In genomic region chr4:139557506-139558110, GRCh38 we compare ENCODE assay signal across 8 cellular contexts. TPM values are rescaled to one million over a fixed set of nuclear protein-coding genes. Genes with fewer than 3 reads are reported as not detected.
DNase-seq lines count a peak whose midpoint lies in the region; ATAC-seq, FAIRE-seq and TF ChIP-seq lines count a peak whose summit lies in the region.

No MANE protein-coding gene starts in this region.

- TF ChIP-seq EP300 in suprapubic skin (IDR thresholded peaks at IDR 0.05) = no peak

- H3K4me1 Mint-ChIP-seq in activated naive CD8-positive, alpha-beta T cell (ENCODE audit: low read depth) = peaks cover 33% of the 10 kb centered on the region

- no peaks in the 10 kb centered on the region for H3K36me3 Mint-ChIP-seq in activated naive CD8-positive, alpha-beta T cell

- no peak overlapping the region for H2AFZ ChIP-seq in keratinocyte (ENCODE audit: control insufficient read depth, low read length)

- H3K9me3 Mint-ChIP-seq in activated naive CD8-positive, alpha-beta T cell (ENCODE audit: low read depth) = no peaks in the 10 kb centered on the region

- ATAC-seq in activated CD4-positive, CD25-positive, alpha-beta regulatory T cell treated with anti-CD3 and anti-CD28 coated beads, Interleukin-2, amount 50 U/mL, for 24 hours = no peak

- H3K36me3 ChIP-seq in keratinocyte (ENCODE audit: control insufficient read depth in 2 of 2, extremely low read depth in 1 of 2, insufficient read depth in 2 of 2, low read length in 2 of 2) (no peaks in the 10 kb centered on the region), suprapubic skin (no peaks in the 10 kb centered on the region)

- TF ChIP-seq POLR2A in suprapubic skin (IDR thresholded peaks at IDR 0.05) = no peak

- H3K79me2 ChIP-seq in keratinocyte (ENCODE audit: control insufficient read depth, insufficient read depth, low read length) = peaks cover 22% of the 10 kb centered on the region

- WGBS in suprapubic skin = 32% methylated on average over 3 of the region's 3 CpGs

- no peaks in the 10 kb centered on the region for H4K20me1 ChIP-seq in keratinocyte (ENCODE audit: control insufficient read depth, extremely low read depth, insufficient read depth, low read length)

- H3K4me2 ChIP-seq in keratinocyte (ENCODE audit: control insufficient read depth, extremely low read depth, insufficient read depth, low read depth, low read length) = peak overlapping the region; percentile 95

- dilution Hi-C loops in keratinocyte (cut with MboI; ENCODE audit: extremely low pct_ligation_motif_present, low sequenced_read_pairs) = no loop called here

- H3K9me3 ChIP-seq in keratinocyte (ENCODE audit: control insufficient read depth, low read depth, low read length) (no peaks in the 10 kb centered on the region), suprapubic skin (no peaks in the 10 kb centered on the region)

- H3K4me1 ChIP-seq in keratinocyte (ENCODE audit: control insufficient read depth, extremely low read depth, insufficient read depth, low read length) = peaks cover 19% of the 10 kb centered on the region
- peaks cover 49% of the 10 kb centered on the region for H3K4me1 ChIP-seq in suprapubic skin

- peak overlapping the region; percentile 86 for H3K9ac ChIP-seq in keratinocyte (ENCODE audit: control insufficient read depth, extremely low read depth, insufficient read depth, low read length)

- DNase-seq in activated CD4-positive, alpha-beta T cell treated with anti-CD3 and anti-CD28 coated beads for 4 hours = peak; percentile 6 to 8
- DNase-seq in activated CD4-positive, alpha-beta T cell treated with anti-CD3 and anti-CD28 coated beads, Interleukin-2, amount 50 U/mL, for 4 hours = no peak
- DNase-seq in keratinocyte (ENCODE audit: low read depth, low spot score) (no peak), suprapubic skin (ENCODE audit: low spot score in 2 of 2) (no peak), caudate nucleus (lab: John Stamatoyannopoulos, UW) (no peak), NCI-H748 treated with DMSO at 0.1 percent for 48 hours (lab: John Stamatoyannopoulos, UW) (no peak)

- H3K4me3 ChIP-seq in keratinocyte (ENCODE audit: control insufficient read depth in 2 of 3, extremely low read depth in 1 of 3, insufficient read depth in 2 of 3, low read depth in 1 of 3, low read length in 3 of 3) (peak overlapping the region in 2 of 3 experiments; percentile 89 to 90), suprapubic skin (peak overlapping the region; percentile 91)

- peak overlapping the region; percentile 93 for H3K4me3 Mint-ChIP-seq in activated naive CD8-positive, alpha-beta T cell

- H3K27me3 ChIP-seq in keratinocyte (ENCODE audit: control insufficient read depth, extremely low read depth, insufficient read depth, low read length) (peaks cover 39% of the 10 kb centered on the region), suprapubic skin (no peaks in the 10 kb centered on the region)

- peaks cover 2% of the 10 kb centered on the region for H3K27me3 Mint-ChIP-seq in activated naive CD8-positive, alpha-beta T cell

- no peak for TF ChIP-seq CTCF in keratinocyte (optimal IDR thresholded peaks at IDR 0.05 in 1 of 3, IDR thresholded peaks at IDR 0.05 in 1 of 3, conservative IDR thresholded peaks at IDR 0.05 in 1 of 3; ENCODE audit: extremely low read depth in 1 of 3, insufficient read depth in 2 of 3, low read length in 3 of 3)
- no peak for TF ChIP-seq CTCF in suprapubic skin (IDR thresholded peaks at IDR 0.05)

- peak overlapping the region; percentile 50 for H3K27ac Mint-ChIP-seq in activated naive CD8-positive, alpha-beta T cell

- FAIRE-seq in keratinocyte (lab: Jason Lieb, UNC) = no peak

- peaks cover 4% of the 10 kb centered on the region for H3K9me1 ChIP-seq in keratinocyte (ENCODE audit: control insufficient read depth, extremely low read depth, insufficient read depth, low read length)

- H3K27ac ChIP-seq in keratinocyte (ENCODE audit: control insufficient read depth, insufficient read depth, low read length) (no peak overlapping the region), suprapubic skin (peak overlapping the region; percentile 99), caudate nucleus (ENCODE audit: low read depth, low read length) (no peak overlapping the region)

RNA-seq across cellular contexts. Expression of gene SETD7, which starts 1.6 kb away (rescaled TPM):
- polyA plus RNA-seq in keratinocyte = 14.2 to 18.8 TPM (median 15.8 TPM) in 3 replicates
- polyA plus RNA-seq in keratinocyte (2011; ENCODE audit: low read depth) = 18.6 TPM
- polyA plus RNA-seq in keratinocyte (2011; cell fraction: cytosol; rRNA removed) = 18.3 and 27.8 TPM in 2 replicates
- polyA plus RNA-seq in keratinocyte (2011; cell fraction: nucleus; rRNA removed) = 18.4 and 20.6 TPM in 2 replicates
- 24.4 TPM in 2 replicates for polyA plus RNA-seq in keratinocyte (2012; ENCODE audit: low replicate concordance)
- polyA minus RNA-seq in keratinocyte = 30.1 to 35.8 TPM (median 35.1 TPM) in 3 replicates
- 25.7 TPM for polyA minus RNA-seq in keratinocyte (2011; cell fraction: cytosol; rRNA and poly(A)+ RNA removed)
- 17.6 and 35.6 TPM in 2 replicates for polyA minus RNA-seq in keratinocyte (2011; cell fraction: nucleus; rRNA and poly(A)+ RNA removed)
- total RNA-seq in suprapubic skin = 10 to 100 TPM; 41.8 to 46.6 (median 43.9) TPM

Comparison
In these comparisons a context has a peak if more than half of its experiments do, and no peak if none do; other contexts are left out.
1. DNase-seq: peak in activated CD4-positive, alpha-beta T cell treated with anti-CD3 and anti-CD28 coated beads for 4 hours (2 of 2); none in activated CD4-positive, alpha-beta T cell treated with anti-CD3 and anti-CD28 coated beads, Interleukin-2, amount 50 U/mL, for 4 hours (0 of 2), keratinocyte (single experiment), suprapubic skin (0 of 2), caudate nucleus (0 of 61) and NCI-H748 treated with DMSO at 0.1 percent for 48 hours (single experiment).